8 cellular contexts compared by ENCODE assay signal in genomic region chr4:153116101-153116680, GRCh38.
DNase-seq lines count a peak whose midpoint lies in the region; ATAC-seq, FAIRE-seq and TF ChIP-seq lines count a peak whose summit lies in the region.

No MANE protein-coding gene starts in this region.

- CTCF ChIA-PET in AG04449 (lab: Yijun Ruan, JAX), result interaction anchor here (10.5 to 13.5 kb wide), 2 partner anchors 10 to 33 kb away, joined by 92 to 133 read pairs; no protein-coding TSS in a partner anchor

- H3F3A ChIP-seq in GM23338 (replicated peaks; ENCODE audit: low read depth), result no peaks in the 10 kb centered on the region

- peak overlapping the region; percentile 80; the same call in 1 of the 2 replicates for H2AFZ ChIP-seq in GM23338

- POLR2A ChIA-PET in AG04449 (lab: Yijun Ruan, JAX), result interaction anchor here (0.6 kb wide), 1 partner anchor 21 kb away, joined by 4 read pairs; no protein-coding TSS in a partner anchor

- no peaks in the 10 kb centered on the region for H4K20me1 ChIP-seq in GM23338 (replicated peaks; ENCODE audit: insufficient read depth)

- H3K27me3 ChIP-seq in GM23338 (ENCODE audit: insufficient read depth) (no peaks in the 10 kb centered on the region), adrenal gland (no peaks in the 10 kb centered on the region), mucosa of rectum (ENCODE audit: control insufficient read depth in 2 of 2, insufficient read depth in 2 of 2, low read length in 2 of 2) (no peaks in the 10 kb centered on the region), pancreas (no peaks in the 10 kb centered on the region)

- no peak for TF ChIP-seq POLR2A in adrenal gland (IDR thresholded peaks at IDR 0.05)

- no peak overlapping the region for H3K4me2 ChIP-seq in GM23338

- H3K27ac ChIP-seq in GM23338 (ENCODE audit: low read depth) (no peak overlapping the region), adrenal gland (peak overlapping the region in 3 of 5 donors; percentile 29 to 79 (median 58)), mucosa of rectum (ENCODE audit: low read depth in 2 of 2, low read length in 2 of 2) (no peak overlapping the region), pancreas (peak overlapping the region in 2 of 4 donors; percentile 33 to 34)

- no peak for ATAC-seq in GM23338
- no peak for ATAC-seq in pancreas
- no peak for ATAC-seq in GM19328 (IDR thresholded peaks at IDR 0.05; ENCODE audit: unreplicated experiment)

- FAIRE-seq in pancreas (lab: Jason Lieb, UNC), result no peak

- H3K9me3 ChIP-seq in adrenal gland (replicated peaks in 1 of 3), result no peaks in the 10 kb centered on the region
- H3K9me3 ChIP-seq in mucosa of rectum (ENCODE audit: control insufficient read depth in 2 of 2, low read length in 2 of 2), result no peaks in the 10 kb centered on the region
- H3K9me3 ChIP-seq in pancreas, result no peaks in the 10 kb centered on the region

- H3K36me3 ChIP-seq in GM23338 (ENCODE audit: insufficient read depth) (no peaks in the 10 kb centered on the region), adrenal gland (replicated peaks in 1 of 2) (no peaks in the 10 kb centered on the region), mucosa of rectum (ENCODE audit: control insufficient read depth in 2 of 2, insufficient read depth in 2 of 2, low read length in 2 of 2) (no peaks in the 10 kb centered on the region), pancreas (no peaks in the 10 kb centered on the region)

- intact Hi-C loops in adrenal gland (cut with DNase I) (no loop called here), pancreas (cut with DNase I) (no loop called here)

- no peaks in the 10 kb centered on the region for H3K9me2 ChIP-seq in GM23338 (ENCODE audit: insufficient read depth)

- 58 to 70% (median 67%) methylated on average over 6 of the region's 6 CpGs for whole genome bisulfite sequencing in adrenal gland, 4 donors
- WGBS in pancreas, 2 donors, result 74 to 79% methylated on average over 6 of the region's 6 CpGs

- H3K9ac ChIP-seq in mucosa of rectum (ENCODE audit: low read depth in 1 of 2, low read length in 2 of 2), result no peak overlapping the region

- H3K9me3 Mint-ChIP-seq in GM23338, result no peaks in the 10 kb centered on the region
- H3K9me3 Mint-ChIP-seq in type B pancreatic cell, result no peaks in the 10 kb centered on the region

- H3K27me3 Mint-ChIP-seq in GM23338 (ENCODE audit: insufficient read depth, low read depth, poor library complexity) (no peaks in the 10 kb centered on the region), type B pancreatic cell (no peaks in the 10 kb centered on the region)

- no peaks in the 10 kb centered on the region for H3K36me3 Mint-ChIP-seq in GM23338 (ENCODE audit: low read depth)
- H3K36me3 Mint-ChIP-seq in type B pancreatic cell, result no peaks in the 10 kb centered on the region

- DNase-seq in AG04449 (ENCODE audit: low read depth, low spot score) (no peak), GM23338 (ENCODE audit: low spot score) (no peak), adrenal gland (no peak), pancreas (no peak), type B pancreatic cell (ENCODE audit: extremely low spot score, unreplicated experiment) (no peak), NCI-H1694 treated with DMSO at 0.1 percent for 48 hours (lab: John Stamatoyannopoulos, UW) (no peak)

- H3K4me3 Mint-ChIP-seq in GM23338, result no peak overlapping the region
- H3K4me3 Mint-ChIP-seq in type B pancreatic cell, result no peak overlapping the region

- no peaks in the 10 kb centered on the region for H3K4me1 Mint-ChIP-seq in GM23338
- no peaks in the 10 kb centered on the region for H3K4me1 Mint-ChIP-seq in type B pancreatic cell (ENCODE audit: unreplicated experiment)

- no peaks in the 10 kb centered on the region for H3K4me1 ChIP-seq in GM23338 (ENCODE audit: insufficient read depth)
- peaks cover 5 to 12% of the 10 kb centered on the region in 2 donors for H3K4me1 ChIP-seq in adrenal gland (replicated peaks in 1 of 2)
- peaks cover 0 to 5% of the 10 kb centered on the region in 2 donors for H3K4me1 ChIP-seq in mucosa of rectum (ENCODE audit: control insufficient read depth in 2 of 2, insufficient read depth in 2 of 2, low read length in 2 of 2)
- H3K4me1 ChIP-seq in pancreas, result peaks cover 0 to 7% (median 0%) of the 10 kb centered on the region in 3 donors

- TF ChIP-seq CTCF in AG04449 (IDR thresholded peaks at IDR 0.05; ENCODE audit: insufficient read depth, low read length, missing control alignments) (no peak), GM23338 (conservative IDR thresholded peaks at IDR 0.05; ENCODE audit: low read depth in 2 of 2) (no peak), adrenal gland (IDR thresholded peaks at IDR 0.05) (no peak), pancreas (IDR thresholded peaks at IDR 0.05) (no peak), type B pancreatic cell (conservative IDR thresholded peaks at IDR 0.05) (no peak)

- H3K4me3 ChIP-seq in AG04449 (ENCODE audit: low read depth, low read length) (peak overlapping the region; percentile 40), GM23338 (no peak overlapping the region), adrenal gland (peak overlapping the region in 2 of 4 donors; percentile 12 to 34), mucosa of rectum (ENCODE audit: low read length in 2 of 2) (peak overlapping the region; percentile 40 to 41), pancreas (peak overlapping the region in 1 of 4 donors; percentile 20)

- no peaks in the 10 kb centered on the region for H3K79me2 ChIP-seq in GM23338 (replicated peaks; ENCODE audit: insufficient read depth)

- H3K27ac Mint-ChIP-seq in GM23338 (no peak overlapping the region), type B pancreatic cell (no peak overlapping the region)

TF ChIP-seq in GM23338, 12 proteins besides CTCF, POLR2A, EP300 and RAD21 (continues in another document):
- no peak for TF ChIP-seq ZNF462 (CRISPR knock-in tag; IDR thresholded peaks at IDR 0.05)
- TF ChIP-seq ETS1 (IDR thresholded peaks at IDR 0.05), result no peak
- TF ChIP-seq JUNB (IDR thresholded peaks at IDR 0.05; ENCODE audit: unreplicated experiment), result no peak

Comparison
In these comparisons a context has a peak if more than half of its experiments do, and no peak if none do; other contexts are left out.
1. H3K27ac ChIP-seq: peak in adrenal gland (3 of 5); none in GM23338 (single experiment) and mucosa of rectum (0 of 2).